8 cellular contexts compared by ENCODE assay signal in genomic region chr21:44920694-44921604, GRCh38. TPM values are rescaled to one million over a fixed set of nuclear protein-coding genes. Genes with fewer than 3 reads are reported as not detected.
A peak's percentile ranks its signal among the peaks of the same experiment; 100 is the strongest.
DNase-seq lines count a peak whose midpoint lies in the region; ATAC-seq and TF ChIP-seq lines count a peak whose summit lies in the region.

Gene ITGB2 (minus strand): TSS chr21:44920899. CDS start chr21:44910782, 10,117 bp downstream.

- H3K4me1 ChIP-seq in esophagus (ENCODE audit: control insufficient read depth in 2 of 2, insufficient read depth in 2 of 2, low read length in 1 of 2) (peaks cover 0 to 2% of the 10 kb centered on the region in 2 donors), sigmoid colon (peaks cover 0 to 3% (median 0%) of the 10 kb centered on the region in 4 donors)

- H3K27ac ChIP-seq in esophagus (ENCODE audit: low read depth in 2 of 2, low read length in 1 of 2) (peak within 1 kb of the TSS in 1 of 2 donors; percentile 14), sigmoid colon (peak within 1 kb of the TSS in 1 of 4 donors; percentile 18)

- no peak for TF ChIP-seq POLR2A in sigmoid colon (IDR thresholded peaks at IDR 0.05)

- no peaks in the 10 kb centered on the region for H3K9me3 ChIP-seq in esophagus (ENCODE audit: control insufficient read depth in 2 of 2, insufficient read depth in 1 of 2, low read depth in 1 of 2, low read length in 1 of 2)
- H3K9me3 ChIP-seq in sigmoid colon: no peaks in the 10 kb centered on the region

- peak within 1 kb of the TSS; percentile 77 for H3K4me3 ChIP-seq in GM08714 (ENCODE audit: low read length)
- H3K4me3 ChIP-seq in esophagus (ENCODE audit: low read depth in 1 of 2, low read length in 2 of 2): peak within 1 kb of the TSS; percentile 20 to 46
- peak within 1 kb of the TSS in 3 of 4 donors; percentile 11 to 42 (median 35) for H3K4me3 ChIP-seq in sigmoid colon

- no peaks in the 10 kb centered on the region for H3K27me3 ChIP-seq in esophagus (ENCODE audit: control insufficient read depth in 1 of 2, insufficient read depth in 2 of 2, low read length in 2 of 2)
- peaks cover 0 to 20% (median 5%) of the 10 kb centered on the region in 3 donors for H3K27me3 ChIP-seq in sigmoid colon

- TF ChIP-seq CTCF in sigmoid colon (IDR thresholded peaks at IDR 0.05): no peak

- WGBS in esophagus, 2 donors: 60 to 68% methylated on average over 29 of the region's 29 CpGs
- 44 to 48% methylated on average over 29 of the region's 29 CpGs for WGBS in sigmoid colon, 2 donors

- ATAC-seq in HG02885 (IDR thresholded peaks at IDR 0.05; ENCODE audit: poor library complexity, unreplicated experiment) (peak; percentile 64), HG02571 (IDR thresholded peaks at IDR 0.05; ENCODE audit: unreplicated experiment) (no peak)

- no peak for TF ChIP-seq EP300 in sigmoid colon (IDR thresholded peaks at IDR 0.05)

- DNase-seq in T-helper 9 cell: peak; percentile 37
- DNase-seq in sigmoid colon: no peak
- DNase-seq in NCI-H1048 (lab: John Stamatoyannopoulos, UW): no peak
- DNase-seq in retina: no peak

- H3K36me3 ChIP-seq in esophagus (ENCODE audit: control insufficient read depth in 2 of 2, insufficient read depth in 2 of 2, low read length in 1 of 2): no peaks in the 10 kb centered on the region
- no peaks in the 10 kb centered on the region for H3K36me3 ChIP-seq in sigmoid colon

- intact Hi-C loops in sigmoid colon (cut with DNase I): no loop called here

RNA-seq across cellular contexts. Expression of gene ITGB2, which starts in this region (rescaled TPM):
- polyA plus RNA-seq in esophagus (10 to 100 TPM in 1 of 2 donors, 1 to 10 TPM in 1; 7.3 to 10.0 TPM), sigmoid colon (100 to 1,000 TPM in 1 of 3 donors, 10 to 100 TPM in 2; 21.0 to 103 (median 60.5) TPM)
- total RNA-seq in sigmoid colon: 10 to 100 TPM; 14.7 to 82.0 (median 48.5) TPM
